14 cellular contexts compared by ENCODE assay signal in genomic region chr3:59782664-59783063, GRCh38.
DNase-seq lines count a peak whose midpoint lies in the region; TF ChIP-seq lines count a peak whose summit lies in the region.
"Had no signal": no experiment of that assay in that cellular context is flagged by ENCODE, and none has a peak within 500 bp of the region (broad histone marks: within the 10 kb centered on the region; RNA-seq: fewer than 3 reads in every experiment).

No MANE protein-coding gene starts in this region.

- H3K27me3 ChIP-seq in BE2C (no peaks in the 10 kb centered on the region), adipocyte (replicated peaks; ENCODE audit: control insufficient read depth, insufficient read depth, low read length) (no peaks in the 10 kb centered on the region)
- H3K27me3 ChIP-seq: BLaER1 treated with 17β-estradiol and CSF1 and Interleukin-3, amounts not matched to agents 10 nM and 100 nM had no signal

- H3K9me3 ChIP-seq in BE2C (no peaks in the 10 kb centered on the region), adipocyte (ENCODE audit: control insufficient read depth, low read length) (no peaks in the 10 kb centered on the region)
- H3K9me3 ChIP-seq: A549, HAP-1 had no signal

- H3K4me3 ChIP-seq in BE2C (ENCODE audit: low read depth, low read length) (no peak overlapping the region), adipocyte (ENCODE audit: low read length) (no peak overlapping the region)
- H3K4me3 ChIP-seq: A549; BLaER1 treated with 17β-estradiol and CSF1 and Interleukin-3, amounts not matched to agents 10 nM and 100 nM; HAP-1 had no signal

- H3K36me3 Mint-ChIP-seq in mesothelial cell of epicardium: no peaks in the 10 kb centered on the region

- H3K36me3 ChIP-seq in BE2C (no peaks in the 10 kb centered on the region), adipocyte (ENCODE audit: control insufficient read depth, insufficient read depth, low read length, severe bottlenecking) (no peaks in the 10 kb centered on the region)
- H3K36me3 ChIP-seq: BLaER1 treated with 17β-estradiol and CSF1 and Interleukin-3, amounts not matched to agents 10 nM and 100 nM; HAP-1 had no signal

- no peak overlapping the region for H3K4me3 Mint-ChIP-seq in mesothelial cell of epicardium
- H3K4me3 Mint-ChIP-seq: CD4-positive, CD25-positive, alpha-beta regulatory T cell had no signal

- H3K4me1 ChIP-seq in BE2C: peaks cover 10% of the 10 kb centered on the region
- H3K4me1 ChIP-seq in adipocyte (ENCODE audit: control insufficient read depth, insufficient read depth, low read length): no peaks in the 10 kb centered on the region
- H3K4me1 ChIP-seq: A549, HAP-1 had no signal

- peak overlapping the region; percentile 19 for H3K27ac Mint-ChIP-seq in mesothelial cell of epicardium
- H3K27ac Mint-ChIP-seq: CD4-positive, CD25-positive, alpha-beta regulatory T cell had no signal

- peaks cover 20% of the 10 kb centered on the region for H3K4me1 Mint-ChIP-seq in mesothelial cell of epicardium

- DNase-seq in BE2C (peak; percentile 14), EL (peak; percentile 18), adipocyte (ENCODE audit: low read depth) (peak; percentile 37), mesothelial cell of epicardium (ENCODE audit: low spot score in 2 of 2, unreplicated experiment in 2 of 2) (no peak), AML-193 (lab: John Stamatoyannopoulos, UW) (no peak), NOMO-1 (lab: John Stamatoyannopoulos, UW; ENCODE audit: unreplicated experiment in 2 of 2) (no peak)
- no peak for DNase-seq in stimulated activated CD4-positive, alpha-beta T cell treated with anti-CD3 and anti-CD28 coated beads, Interleukin-4, amount 100 ng/mL, for 24 hours
- DNase-seq: CD4-positive, CD25-positive, alpha-beta regulatory T cell; DMS79; GF-D8; IMR-90 had no signal

- TF ChIP-seq CTCF in BE2C (IDR thresholded peaks at IDR 0.05; ENCODE audit: low read depth, low read length): no peak
- TF ChIP-seq CTCF in mesothelial cell of epicardium (IDR thresholded peaks at IDR 0.05; ENCODE audit: unreplicated experiment): no peak

- peaks cover 4% of the 10 kb centered on the region for H3K9me3 Mint-ChIP-seq in mesothelial cell of epicardium

- no peak overlapping the region for H3K9ac ChIP-seq in adipocyte (ENCODE audit: low read length)
- H3K9ac ChIP-seq: BLaER1 treated with 17β-estradiol and CSF1 and Interleukin-3, amounts not matched to agents 10 nM and 100 nM had no signal

- no peaks in the 10 kb centered on the region for H3K27me3 Mint-ChIP-seq in mesothelial cell of epicardium (ENCODE audit: low read depth)
- H3K27me3 Mint-ChIP-seq: CD4-positive, CD25-positive, alpha-beta regulatory T cell had no signal

Comparison
In these comparisons a context has a peak if more than half of its experiments do, and no peak if none do; other contexts are left out.
1. DNase-seq: peak in BE2C (single experiment), EL (single experiment) and adipocyte (single experiment); none in mesothelial cell of epicardium (0 of 2), AML-193 (0 of 2), stimulated activated CD4-positive, alpha-beta T cell treated with anti-CD3 and anti-CD28 coated beads, Interleukin-4, amount 100 ng/mL, for 24 hours (single experiment) and NOMO-1 (0 of 2).